Comparison of ENCODE assay signal across 9 cellular contexts in genomic region chr7:145481985-145482384, GRCh38.
"Had no signal": no experiment of that assay in that cellular context is flagged by ENCODE, and none has a peak within 500 bp of the region (broad histone marks: within the 10 kb centered on the region; RNA-seq: fewer than 3 reads in every experiment).

No MANE protein-coding gene starts in this region.

- ATAC-seq: GM23338, HCT116, HepG2 had no signal

- DNase-seq: H7, HFFc6, KBM-7 had no signal

- H3K27ac ChIP-seq: HL-60, KMS-11 had no signal

- H2AFZ ChIP-seq: GM23338 had no signal

- H3K4me1 ChIP-seq: HAP-1 had no signal

- H3K36me3 ChIP-seq: HAP-1 had no signal

- FAIRE-seq: HepG2 had no signal

- H3K9me3 ChIP-seq: HAP-1 had no signal

- H3K4me2 ChIP-seq: GM23338, KMS-11 had no signal

- H3K9ac ChIP-seq: KMS-11 had no signal

- H3K4me3 ChIP-seq: GM23338, HAP-1 had no signal
